17 cellular contexts compared by ENCODE assay signal in the genomic region with DNA sequence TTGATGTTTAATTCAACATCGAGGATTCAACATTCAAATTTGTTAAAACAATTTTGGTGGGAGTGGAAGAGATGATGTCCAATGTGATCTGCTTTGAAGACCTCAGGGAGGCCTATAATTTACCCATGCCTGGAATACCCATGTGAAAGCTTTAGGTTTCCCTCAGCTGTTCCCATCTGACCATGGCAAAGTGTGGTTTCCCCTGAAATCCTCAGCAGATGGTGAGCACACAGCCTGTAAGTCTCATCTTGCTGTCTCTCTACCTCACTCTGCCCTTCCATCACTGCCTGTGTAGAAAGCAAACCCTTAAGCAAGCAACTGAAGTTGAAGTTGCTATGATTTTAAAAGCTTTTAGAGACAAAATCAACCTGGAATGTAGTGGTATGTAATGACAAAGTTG.
"Had no signal": no experiment of that assay in that cellular context is flagged by ENCODE, and none has a peak within 500 bp of the region (broad histone marks: within the 10 kb centered on the region; RNA-seq: fewer than 3 reads in every experiment).

No MANE protein-coding gene starts in this region.

- DNase-seq: effector memory CD8-positive, alpha-beta T cell; naive thymus-derived CD8-positive, alpha-beta T cell; ovary; right cardiac atrium; stimulated activated CD4-positive, alpha-beta T cell treated with anti-CD3 and anti-CD28 coated beads, Interleukin-2, amount 100 ng/mL, for 48 hours; stimulated activated naive CD8-positive, alpha-beta T cell treated with anti-CD3 and anti-CD28 coated beads, Interleukin-15, Interleukin-2, amounts not matched to agents 100 U/mL and 50 U/mL, for 24 hours; thyroid gland; upper lobe of left lung had no signal

- H3K27me3 ChIP-seq: esophagus muscularis mucosa, ovary, suprapubic skin, thyroid gland, upper lobe of left lung, vagina had no signal

- H2AFZ ChIP-seq: hepatocyte had no signal

- ATAC-seq: effector memory CD8-positive, alpha-beta T cell; foreskin keratinocyte; naive thymus-derived CD8-positive, alpha-beta T cell; right cardiac atrium; stimulated activated effector memory CD8-positive, alpha-beta T cell treated with anti-CD3 and anti-CD28 coated beads, Interleukin-12 subunit alpha, Interleukin-12 subunit beta, amount 100 ng/mL, for 72 hours; stimulated activated naive CD8-positive, alpha-beta T cell treated with anti-CD3 and anti-CD28 coated beads, Interleukin-15, Interleukin-2, amounts not matched to agents 100 U/mL and 50 U/mL, for 24 hours had no signal

- H3K4me2 ChIP-seq: hepatocyte, smooth muscle cell had no signal

- H3K9me3 ChIP-seq: esophagus muscularis mucosa, neutrophil, ovary, suprapubic skin, thyroid gland, upper lobe of left lung, vagina had no signal

- H3K4me3 ChIP-seq: esophagus muscularis mucosa, hepatocyte, ovary, smooth muscle cell, suprapubic skin, thyroid gland, upper lobe of left lung, vagina had no signal

- H3K36me3 ChIP-seq: esophagus muscularis mucosa, neutrophil, ovary, suprapubic skin, thyroid gland, upper lobe of left lung, vagina had no signal

- H3K27ac ChIP-seq: epithelial cell of prostate, esophagus muscularis mucosa, foreskin keratinocyte, hepatocyte, neutrophil, ovary, suprapubic skin, thyroid gland, upper lobe of left lung, vagina had no signal

- H3K4me1 ChIP-seq: foreskin keratinocyte, thyroid gland, upper lobe of left lung, vagina had no signal

- H3K79me2 ChIP-seq: hepatocyte had no signal
